Comparison of ENCODE assay signal across 18 cellular contexts in genomic region chr6:136016228-136017225, GRCh38.
DNase-seq lines count a peak whose midpoint lies in the region; FAIRE-seq and TF ChIP-seq lines count a peak whose summit lies in the region.
"Had no signal": no experiment of that assay in that cellular context is flagged by ENCODE, and none has a peak within 500 bp of the region (broad histone marks: within the 10 kb centered on the region; RNA-seq: fewer than 3 reads in every experiment).

No MANE protein-coding gene starts in this region.

- peak; percentile 85 for DNase-seq in DMS79 (lab: John Stamatoyannopoulos, UW)
- DNase-seq in RPMI7951 (ENCODE audit: low read depth): peak; percentile 70
- peak; percentile 49 for DNase-seq in fibroblast of the aortic adventitia (ENCODE audit: low read depth)
- DNase-seq in kidney: no peak
- no peak for DNase-seq in DMS53 (lab: John Stamatoyannopoulos, UW)
- DNase-seq in sigmoid colon: no peak
- no peak for DNase-seq in pons (ENCODE audit: low spot score)
- DNase-seq: activated CD4-positive, alpha-beta T cell treated with anti-CD3 and anti-CD28 coated beads for 48 hours; activated naive CD4-positive, alpha-beta T cell treated with anti-CD3 and anti-CD28 coated beads, Interleukin-2, amount 10 ng/mL, durations not matched to agents 7 days and 5 days; AML-193; NCI-H1048; nucleus accumbens; SHP77 treated with DMSO at 0.1 percent for 48 hours; spleen; stimulated activated naive CD4-positive, alpha-beta T cell treated with Interleukin-2 at 50 U/mL for 16 hours; T-helper 9 cell had no signal

- no peak overlapping the region for H3K9ac ChIP-seq in kidney (ENCODE audit: low read length in 2 of 2)

- WGBS in sigmoid colon, 2 donors: 77 to 86% methylated on average over 9 of the region's 9 CpGs

- no peak for FAIRE-seq in kidney (lab: Jason Lieb, UNC)

- H3K4me1 ChIP-seq in kidney (ENCODE audit: control insufficient read depth in 1 of 2, insufficient read depth in 1 of 2, low read depth in 1 of 2, low read length in 2 of 2) (no peaks in the 10 kb centered on the region), sigmoid colon (no peaks in the 10 kb centered on the region)
- H3K4me1 ChIP-seq: spleen had no signal

- no peaks in the 10 kb centered on the region for H3K9me3 ChIP-seq in kidney (ENCODE audit: control insufficient read depth in 1 of 2, low read length in 2 of 2)
- no peaks in the 10 kb centered on the region for H3K9me3 ChIP-seq in sigmoid colon
- H3K9me3 ChIP-seq: spleen had no signal

- intact Hi-C loops in kidney (cut with DNase I): no loop called here
- intact Hi-C loops in sigmoid colon (cut with DNase I): no loop called here

- H3K27me3 ChIP-seq in sigmoid colon: no peaks in the 10 kb centered on the region
- H3K27me3 ChIP-seq: cardiac muscle cell, spleen had no signal

- peak; percentile 80; the same call in 1 of the 2 replicates for TF ChIP-seq EP300 in Ishikawa (IDR thresholded peaks at IDR 0.05; ENCODE audit: borderline replicate concordance)
- no peak for TF ChIP-seq EP300 in sigmoid colon (IDR thresholded peaks at IDR 0.05)

- H3K36me3 ChIP-seq in kidney (ENCODE audit: control insufficient read depth in 1 of 2, insufficient read depth in 2 of 2, low read length in 2 of 2) (no peaks in the 10 kb centered on the region), sigmoid colon (no peaks in the 10 kb centered on the region)
- H3K36me3 ChIP-seq: cardiac muscle cell, spleen had no signal

- TF ChIP-seq RAD21 in Ishikawa (IDR thresholded peaks at IDR 0.05; ENCODE audit: low read depth): peak; percentile 25; the same call in 1 of the 2 replicates

- no peak overlapping the region for H3K27ac ChIP-seq in kidney (ENCODE audit: low read depth in 2 of 2, low read length in 2 of 2)
- H3K27ac ChIP-seq in sigmoid colon: no peak overlapping the region
- H3K27ac ChIP-seq: cardiac muscle cell, spleen had no signal

- TF ChIP-seq CTCF in fibroblast of the aortic adventitia (IDR thresholded peaks at IDR 0.05; ENCODE audit: insufficient read depth, low read length): no peak
- TF ChIP-seq CTCF in kidney (IDR thresholded peaks at IDR 0.05; ENCODE audit: borderline replicate concordance, extremely low read depth, insufficient read depth): no peak
- TF ChIP-seq CTCF in sigmoid colon (IDR thresholded peaks at IDR 0.05): no peak

- TF ChIP-seq POLR2A in sigmoid colon (IDR thresholded peaks at IDR 0.05): no peak

- H3K4me3 ChIP-seq in fibroblast of the aortic adventitia (ENCODE audit: low read depth, low read length) (no peak overlapping the region), kidney (ENCODE audit: low read length in 2 of 2) (no peak overlapping the region), sigmoid colon (no peak overlapping the region)
- H3K4me3 ChIP-seq: cardiac muscle cell, spleen had no signal

TF ChIP-seq in Ishikawa, 13 proteins besides CTCF, POLR2A, EP300 and RAD21:
- peak; percentile 89 for TF ChIP-seq NFIC (IDR thresholded peaks at IDR 0.05)
- TF ChIP-seq EGR1 (IDR thresholded peaks at IDR 0.05): no peak
- TF ChIP-seq CEBPB (IDR thresholded peaks at IDR 0.05): 0 out of 2 replicates have a peak, but pooled peaks have one; percentile 12
- TF ChIP-seq TCF12 (IDR thresholded peaks at IDR 0.05; ENCODE audit: low read depth): peak; percentile 85
- TF ChIP-seq TAF1 (IDR thresholded peaks at IDR 0.05; ENCODE audit: low read depth): peak; percentile 33; the same call in 1 of the 2 replicates
- TF ChIP-seq CREB1 (IDR thresholded peaks at IDR 0.05; ENCODE audit: low read depth): no peak; the same call in 1 of the 2 replicates
- TF ChIP-seq FOXM1 (IDR thresholded peaks at IDR 0.05; ENCODE audit: borderline replicate concordance, low read depth): peak; percentile 71
- peak; percentile 83 for TF ChIP-seq TEAD4 (IDR thresholded peaks at IDR 0.05)
- peak; percentile 78 for TF ChIP-seq YY1 (IDR thresholded peaks at IDR 0.05; ENCODE audit: low read depth)
- TF ChIP-seq ZBTB7A (IDR thresholded peaks at IDR 0.05; ENCODE audit: low read depth): no peak
- TF ChIP-seq USF1 (IDR thresholded peaks at IDR 0.05): 0 out of 2 replicates have a peak, but pooled peaks have one; percentile 16
- no peak for TF ChIP-seq REST (IDR thresholded peaks at IDR 0.05; ENCODE audit: low read depth)
- peak; percentile 92 for TF ChIP-seq MAX (IDR thresholded peaks at IDR 0.05)
TF ChIP-seq in Ishikawa: peak in this region for 9.

Comparison
In these comparisons a context has a peak if more than half of its experiments do, and no peak if none do; other contexts are left out.
1. DNase-seq: peak in DMS79 (single experiment), RPMI7951 (single experiment) and fibroblast of the aortic adventitia (single experiment); none in kidney (single experiment), DMS53 (single experiment), sigmoid colon (single experiment) and pons (single experiment).